8 cellular contexts compared by ENCODE assay signal in the genomic region with DNA sequence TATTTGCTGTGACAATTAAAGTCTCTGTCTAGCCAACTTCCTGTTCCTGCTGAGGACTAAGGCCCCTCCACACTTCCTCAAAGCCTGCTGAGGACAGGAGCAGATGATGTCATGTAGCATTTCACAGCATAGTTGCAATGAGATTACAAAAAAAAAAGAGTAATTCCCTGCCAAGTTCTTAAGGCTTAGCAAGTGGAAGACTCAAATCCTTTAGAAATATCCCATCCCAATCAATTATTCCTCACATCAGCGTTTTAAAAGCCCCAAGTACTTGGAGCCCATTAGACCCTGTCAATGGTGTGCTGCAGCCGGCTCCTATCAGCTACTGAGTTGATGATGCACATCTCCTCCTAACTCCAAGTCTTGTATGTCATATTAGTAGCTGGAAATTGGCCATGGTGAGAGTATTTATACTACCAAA. TPM values are rescaled to one million over a fixed set of nuclear protein-coding genes. Genes with fewer than 3 reads are reported as not detected.
DNase-seq lines count a peak whose midpoint lies in the region; ATAC-seq, FAIRE-seq and TF ChIP-seq lines count a peak whose summit lies in the region.

No MANE protein-coding gene starts in this region.

- DNase-seq in GM19239 (ENCODE audit: insufficient read length, low spot score) (no peak), iPS DF 19.7 (ENCODE audit: low read depth, low spot score) (peak; percentile 42), tibial nerve (ENCODE audit: low spot score in 2 of 2) (no peak), HUDEP-2 (lab: John Stamatoyannopoulos, UW; ENCODE audit: unreplicated experiment in 76 of 76) (no peak)

- TF ChIP-seq POLR2A in tibial nerve (IDR thresholded peaks at IDR 0.05), result no peak

- 58 to 77% methylated on average over 2 of the region's 2 CpGs for WGBS in tibial nerve, 2 donors

- peak overlapping the region; percentile 65 for H3K27ac ChIP-seq in BLaER1
- H3K27ac ChIP-seq in tibial nerve, result peak overlapping the region in 3 of 4 donors; percentile 25 to 54 (median 52)

- H3K27me3 Mint-ChIP-seq in IgD-negative memory B cell, result no peaks in the 10 kb centered on the region
- no peaks in the 10 kb centered on the region for H3K27me3 Mint-ChIP-seq in activated naive CD8-positive, alpha-beta T cell

- ATAC-seq in HG02623 (IDR thresholded peaks at IDR 0.05; ENCODE audit: unreplicated experiment), result no peak

- H3K4me3 ChIP-seq in BLaER1 (no peak overlapping the region), tibial nerve (no peak overlapping the region)

- peak overlapping the region in 3 of 4 donors; percentile 84 to 90 (median 87) for H3K4me3 Mint-ChIP-seq in IgD-negative memory B cell
- peak overlapping the region; percentile 2 for H3K4me3 Mint-ChIP-seq in activated naive CD8-positive, alpha-beta T cell

- peaks cover 64 to 68% (median 65%) of the 10 kb centered on the region in 3 donors for H3K4me1 Mint-ChIP-seq in IgD-negative memory B cell
- peaks cover 46% of the 10 kb centered on the region for H3K4me1 Mint-ChIP-seq in activated naive CD8-positive, alpha-beta T cell (ENCODE audit: low read depth)

- no peaks in the 10 kb centered on the region for H3K9me3 Mint-ChIP-seq in IgD-negative memory B cell
- no peaks in the 10 kb centered on the region for H3K9me3 Mint-ChIP-seq in activated naive CD8-positive, alpha-beta T cell (ENCODE audit: low read depth)

- peaks cover 38% of the 10 kb centered on the region for H3K36me3 ChIP-seq in BLaER1
- H3K36me3 ChIP-seq in tibial nerve, result peaks cover 0 to 50% (median 7%) of the 10 kb centered on the region in 3 donors

- H3K9me3 ChIP-seq in BLaER1 (0 out of 2 replicates have a peak, but pooled peaks cover 2% of the 10 kb centered on the region), tibial nerve (no peaks in the 10 kb centered on the region)

- no peaks in the 10 kb centered on the region for H3K27me3 ChIP-seq in BLaER1
- H3K27me3 ChIP-seq in tibial nerve, result no peaks in the 10 kb centered on the region

- peaks cover 84% of the 10 kb centered on the region for H3K4me1 ChIP-seq in BLaER1
- peaks cover 0 to 13% (median 2%) of the 10 kb centered on the region in 4 donors for H3K4me1 ChIP-seq in tibial nerve

- peak; percentile 92 for FAIRE-seq in GM19239 (lab: Jason Lieb, UNC)

- H3K27ac Mint-ChIP-seq in IgD-negative memory B cell, result peak overlapping the region; percentile 92 to 99 (median 97)
- H3K27ac Mint-ChIP-seq in activated naive CD8-positive, alpha-beta T cell, result peak overlapping the region; percentile 90

- H3K36me3 Mint-ChIP-seq in IgD-negative memory B cell, result peaks cover 7% of the 10 kb centered on the region
- H3K36me3 Mint-ChIP-seq in activated naive CD8-positive, alpha-beta T cell, result peaks cover 29% of the 10 kb centered on the region

- peak in 1 of 2 donors; percentile 61 for TF ChIP-seq EP300 in tibial nerve (IDR thresholded peaks at IDR 0.05)

- no peak for TF ChIP-seq CTCF in tibial nerve (IDR thresholded peaks at IDR 0.05)

- H4K20me1 ChIP-seq in BLaER1, result no peaks in the 10 kb centered on the region

- H3K9ac ChIP-seq in BLaER1, result no peak overlapping the region

- H3K4me2 ChIP-seq in BLaER1, result peak overlapping the region; percentile 91

RNA-seq across cellular contexts. Expression of a gene that starts 51.7 kb away (rescaled TPM):
- polyA plus RNA-seq in IgD-negative memory B cell, result 27.7 TPM
- 10 to 100 TPM in 2 of 4 donors, 1 to 10 TPM in 2; 8.7 to 12.6 (median 10.5) TPM for total RNA-seq in tibial nerve
